Comparison of ENCODE assay signal across 9 cellular contexts in the genomic region with DNA sequence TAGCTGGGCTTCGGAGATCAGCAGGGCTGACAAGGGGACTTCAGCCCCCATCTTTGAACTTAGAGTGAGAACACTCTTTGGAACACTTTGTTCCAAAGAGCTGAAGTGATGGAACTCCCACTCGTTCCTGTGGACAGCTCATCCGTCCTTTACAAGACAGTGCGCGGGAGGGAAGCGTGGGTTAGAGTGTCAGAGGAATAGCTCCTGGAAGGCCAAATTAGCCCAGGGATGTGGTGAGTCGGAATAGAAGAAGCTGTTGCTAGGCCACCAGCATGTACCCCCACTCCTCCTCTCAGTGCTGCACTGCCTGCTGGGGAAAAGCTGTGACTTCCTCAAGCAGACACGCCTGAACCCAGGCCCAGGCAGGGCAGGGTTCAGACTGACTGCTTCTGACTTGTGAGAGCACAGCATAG. TPM values are rescaled to one million over a fixed set of nuclear protein-coding genes. Genes with fewer than 3 reads are reported as not detected.
DNase-seq lines count a peak whose midpoint lies in the region; ATAC-seq, FAIRE-seq and TF ChIP-seq lines count a peak whose summit lies in the region.
"Had no signal": no experiment of that assay in that cellular context is flagged by ENCODE, and none has a peak within 500 bp of the region (broad histone marks: within the 10 kb centered on the region; RNA-seq: fewer than 3 reads in every experiment).

No MANE protein-coding gene starts in this region.

- H3K9me3 Mint-ChIP-seq in type B pancreatic cell: no peaks in the 10 kb centered on the region
- no peaks in the 10 kb centered on the region for H3K9me3 Mint-ChIP-seq in activated T-helper 17 cell treated with anti-CD3 and anti-CD28 coated beads, Interleukin-2, amount 50 U/mL, for 72 hours

- SMC1A ChIA-PET in GM12878 (lab: Charles Lee; ENCODE audit: uncharacterized antibody, unreplicated experiment): interaction anchor here (0.9 to 5.0 kb wide), 5 partner anchors 12 to 64 kb away, joined by 3 to 52 read pairs (median 5); a partner anchor contains a TSS

- peaks cover 52% of the 10 kb centered on the region for H3K79me2 ChIP-seq in GM12878 (ENCODE audit: control insufficient read depth, insufficient read depth, low read length)

- WGBS in heart left ventricle, 4 donors: 45 to 62% (median 54%) methylated on average over 8 of the region's 8 CpGs
- WGBS in GM12878 (ENCODE audit: insufficient coverage, insufficient replicate concordance, low lambda C conversion rate, missing lambda C conversion rate): 91% methylated on average over 8 of the region's 8 CpGs
- WGBS in right lobe of liver (ENCODE audit: insufficient coverage, low coverage, low lambda C conversion rate, missing lambda C conversion rate): 50% methylated on average over 7 of the region's 8 CpGs

- no peak overlapping the region for H3K4me3 ChIP-seq in heart left ventricle
- peak overlapping the region; percentile 90; the same call in 1 of the 2 replicates for H3K4me3 ChIP-seq in GM12878
- no peak overlapping the region for H3K4me3 ChIP-seq in right lobe of liver
- H3K4me3 ChIP-seq: cardiac muscle cell had no signal

- H3K4me2 ChIP-seq in GM12878 (ENCODE audit: control insufficient read depth, insufficient read depth): peak overlapping the region; percentile 77

- intact Hi-C loops in heart left ventricle (cut with DNase I) (loop anchor here in 4 of 10 donors (2.0 to 5.0 kb wide), 3 partner anchors 45 to 66 kb away; a partner anchor contains a TSS), Right ventricle myocardium superior (cut with DNase I) (loop anchor here (5.0 kb wide), 1 partner anchor 45 kb away; no protein-coding TSS in a partner anchor), GM12878 (cut with micrococcal nuclease; ENCODE audit: unreplicated experiment) (no loop called here), right lobe of liver (cut with DNase I) (loop anchor here (5.0 to 10.0 kb wide), 2 partner anchors 58 to 65 kb away; a partner anchor contains a TSS)

- H3K9me3 ChIP-seq in heart left ventricle (no peaks in the 10 kb centered on the region), GM12878 (replicated peaks; ENCODE audit: control insufficient read depth, insufficient read depth, low read length) (no peaks in the 10 kb centered on the region), right lobe of liver (no peaks in the 10 kb centered on the region)

- H3K27ac ChIP-seq in heart left ventricle (peak overlapping the region; percentile 96 to 100 (median 99)), GM12878 (ENCODE audit: control insufficient read depth, insufficient read depth) (no peak overlapping the region), right lobe of liver (peak overlapping the region; percentile 98 to 100 (median 99))
- H3K27ac ChIP-seq: cardiac muscle cell had no signal

- BruUV-seq in GM12878 (replicated peaks; lab: Mats Ljungman, UMichigan): no TSS peak

- TF ChIP-seq RAD21 in GM12878 (IDR thresholded peaks at IDR 0.05; ENCODE audit: insufficient read depth, low read depth, low read length): no peak

- no peaks in the 10 kb centered on the region for H4K20me1 ChIP-seq in GM12878 (ENCODE audit: control insufficient read depth, insufficient read depth)

- no peak overlapping the region for H3K27ac Mint-ChIP-seq in type B pancreatic cell
- no peak overlapping the region for H3K27ac Mint-ChIP-seq in activated T-helper 17 cell treated with anti-CD3 and anti-CD28 coated beads, Interleukin-2, amount 50 U/mL, for 72 hours

- CTCF ChIA-PET in GM12878 (lab: Yijun Ruan, JAX): interaction anchor here (0.7 to 7.6 kb wide), 7 partner anchors 8 to 176 kb away, joined by 3 to 55 read pairs (median 3); a partner anchor contains a TSS

- TF ChIP-seq CTCF in heart left ventricle (IDR thresholded peaks at IDR 0.05) (no peak), GM12878 (IDR thresholded peaks at IDR 0.05 in 2 of 3, conservative IDR thresholded peaks at IDR 0.05 in 1 of 3; ENCODE audit: control insufficient read depth in 2 of 3, extremely low read depth in 1 of 3, insufficient read depth in 1 of 3, low read depth in 3 of 3, low read length in 3 of 3) (no peak), right lobe of liver (IDR thresholded peaks at IDR 0.05) (no peak), type B pancreatic cell (conservative IDR thresholded peaks at IDR 0.05) (no peak)

- no peaks in the 10 kb centered on the region for H3K27me3 Mint-ChIP-seq in type B pancreatic cell
- no peaks in the 10 kb centered on the region for H3K27me3 Mint-ChIP-seq in activated T-helper 17 cell treated with anti-CD3 and anti-CD28 coated beads, Interleukin-2, amount 50 U/mL, for 72 hours

- in situ Hi-C loops in GM12878 (cut with MboI): no loop called here

- no peak overlapping the region for H2AFZ ChIP-seq in GM12878 (ENCODE audit: control insufficient read depth, low read depth, low read length)

- ATAC-seq in heart left ventricle: peak in 1 of 4 donors; percentile 3
- ATAC-seq in Right ventricle myocardium superior (ENCODE audit: poor library complexity): no peak
- peak; percentile 13; the same call in 1 of the 3 replicates for ATAC-seq in GM12878
- ATAC-seq in right lobe of liver: no peak
- no peak for ATAC-seq in activated T-helper 17 cell treated with anti-CD3 and anti-CD28 coated beads, Interleukin-2, amount 50 U/mL, for 72 hours (replicated peaks)
- no peak for ATAC-seq in GM21723 (IDR thresholded peaks at IDR 0.05; ENCODE audit: unreplicated experiment)

- peaks cover 0 to 3% (median 0%) of the 10 kb centered on the region in 9 donors for H3K36me3 ChIP-seq in heart left ventricle
- H3K36me3 ChIP-seq in GM12878 (ENCODE audit: control insufficient read depth in 2 of 2, insufficient read depth in 2 of 2, low read length in 1 of 2): no peaks in the 10 kb centered on the region
- H3K36me3 ChIP-seq in right lobe of liver: no peaks in the 10 kb centered on the region
- H3K36me3 ChIP-seq: cardiac muscle cell had no signal

- TF ChIP-seq EP300 in GM12878 (IDR thresholded peaks at IDR 0.05; ENCODE audit: borderline replicate concordance in 1 of 2, control insufficient read depth in 1 of 2, low read depth in 2 of 2, low read length in 2 of 2): no peak

- H3K4me1 Mint-ChIP-seq in type B pancreatic cell (ENCODE audit: unreplicated experiment): peaks cover 19% of the 10 kb centered on the region
- H3K4me1 Mint-ChIP-seq in activated T-helper 17 cell treated with anti-CD3 and anti-CD28 coated beads, Interleukin-2, amount 50 U/mL, for 72 hours: peaks cover 20% of the 10 kb centered on the region

- no peaks in the 10 kb centered on the region for H3K36me3 Mint-ChIP-seq in type B pancreatic cell
- peaks cover 8% of the 10 kb centered on the region for H3K36me3 Mint-ChIP-seq in activated T-helper 17 cell treated with anti-CD3 and anti-CD28 coated beads, Interleukin-2, amount 50 U/mL, for 72 hours (ENCODE audit: low read depth)

- RAD21 ChIA-PET in GM12878 (lab: Charles Lee; ENCODE audit: unreplicated experiment): interaction anchor here (0.8 to 4.6 kb wide), 4 partner anchors 49 to 111 kb away, joined by 3 to 37 read pairs (median 4); no protein-coding TSS in a partner anchor

- H3K4me1 ChIP-seq in heart left ventricle (peaks cover 24 to 86% (median 69%) of the 10 kb centered on the region in 12 donors), GM12878 (ENCODE audit: control insufficient read depth, insufficient read depth, low read length) (peaks cover 34% of the 10 kb centered on the region), right lobe of liver (peaks cover 0 to 44% (median 24%) of the 10 kb centered on the region in 4 donors)

- H3K4me3 Mint-ChIP-seq in type B pancreatic cell: no peak overlapping the region
- no peak overlapping the region for H3K4me3 Mint-ChIP-seq in activated T-helper 17 cell treated with anti-CD3 and anti-CD28 coated beads, Interleukin-2, amount 50 U/mL, for 72 hours

- POLR2A ChIA-PET in GM12878 (lab: Charles Lee): interaction anchor here (0.5 to 7.0 kb wide), 3 partner anchors 13 to 64 kb away, joined by 3 to 76 read pairs (median 4); a partner anchor contains a TSS

- no peak for TF ChIP-seq POLR2A in heart left ventricle (IDR thresholded peaks at IDR 0.05)
- no peak for TF ChIP-seq POLR2A in GM12878 (IDR thresholded peaks at IDR 0.05; ENCODE audit: low read depth, low read length)
- TF ChIP-seq POLR2A in right lobe of liver (IDR thresholded peaks at IDR 0.05): no peak

- H3K27me3 ChIP-seq in heart left ventricle (no peaks in the 10 kb centered on the region), GM12878 (replicated peaks in 1 of 2; ENCODE audit: control insufficient read depth in 2 of 2, insufficient read depth in 2 of 2, low read length in 1 of 2) (no peaks in the 10 kb centered on the region), right lobe of liver (no peaks in the 10 kb centered on the region)
- H3K27me3 ChIP-seq: cardiac muscle cell had no signal

- DNase-seq in heart left ventricle (peak in 3 of 5 donors; percentile 18 to 75 (median 27)), Right ventricle myocardium superior (no peak), GM12878 (ENCODE audit: low read depth, low spot score) (no peak), right lobe of liver (peak in 1 of 3 donors; percentile 42), type B pancreatic cell (ENCODE audit: extremely low spot score, unreplicated experiment) (peak; percentile 51), GM19239 (ENCODE audit: insufficient read length, low spot score) (no peak)

- H3K9ac ChIP-seq in GM12878 (ENCODE audit: control insufficient read depth, insufficient read depth, low read length): peak overlapping the region; percentile 30

- FAIRE-seq in GM12878 (lab: Jason Lieb, UNC): no peak
- no peak for FAIRE-seq in GM19239 (lab: Jason Lieb, UNC)

RNA-seq across cellular contexts. Expression of a gene that starts 1.7 kb away (rescaled TPM):
- total RNA-seq in heart left ventricle: 1 to 10 TPM in 8 of 9 donors, under 1 TPM in 1; 0.65 to 4.2 (median 2.1) TPM
- 1 to 10 TPM; 1.8 to 3.6 TPM for polyA plus RNA-seq in heart left ventricle
- total RNA-seq in Right ventricle myocardium superior: 2.5 TPM
- total RNA-seq in GM12878 (2013; cell fraction: nucleolus; rRNA removed): 1.3 and 2.6 TPM in 2 replicates
- total RNA-seq in GM12878 (2014; rRNA removed): 0.60 and 1.1 TPM in 2 replicates
- 0.45 and 0.60 TPM in 2 replicates for total RNA-seq in GM12878 (2014; rRNA removed; fragmentation: Illumina TruSeq; extraction: Trizol)
- 0.77 and 1.5 TPM in 2 replicates for total RNA-seq in GM12878 (2021)
- 0.91 TPM for polyA plus RNA-seq in GM12878 (2011; ENCODE audit: low read depth)
- 1.3 and 1.5 TPM in 2 replicates for polyA plus RNA-seq in GM12878 (2011; rRNA removed)
- 2.3 and 3.4 TPM in 2 replicates for polyA plus RNA-seq in GM12878 (2011; cell fraction: cytosol; rRNA removed)
- polyA plus RNA-seq in GM12878 (2011; cell fraction: nucleus; rRNA removed): 5.3 and 9.1 TPM in 2 replicates
- polyA plus RNA-seq in GM12878 (2012): 2.0 and 3.7 TPM in 2 replicates
- polyA plus RNA-seq in GM12878 (2014; fragmentation: Illumina TruSeq; extraction: Trizol): 0.51 and 0.96 TPM in 2 replicates
- polyA plus RNA-seq in GM12878 (2014; fragmentation: Nextera tagmentation; extraction: Ambion mirVana): under 1 TPM in 1 of 2 experiments, not detected in 1; 0.16 TPM
- polyA plus RNA-seq in GM12878 (2014; rRNA removed): 1.3 and 1.9 TPM in 2 replicates
- 1 to 10 TPM; 1.4 to 2.4 TPM for polyA plus RNA-seq in GM12878 (2016; fragmentation: Nextera tagmentation; extraction: Ambion mirVana)
- 0.29 and 1.0 TPM in 2 replicates for polyA minus RNA-seq in GM12878 (2011; rRNA and poly(A)+ RNA removed)
- polyA minus RNA-seq in GM12878 (2011; cell fraction: cytosol; rRNA and poly(A)+ RNA removed): 1.5 TPM in 1 of 2 replicates, not detected in the other
- polyA minus RNA-seq in GM12878 (2011; cell fraction: nucleus; rRNA and poly(A)+ RNA removed): 0.85 and 1.2 TPM in 2 replicates
- 10 to 100 TPM in 3 of 6 experiments, 1 to 10 TPM in 3; 2.0 to 43.3 (median 16.6) TPM for total RNA-seq in right lobe of liver
- total RNA-seq in type B pancreatic cell (ENCODE audit: low replicate concordance): 4.9 and 7.4 TPM in 2 replicates
- total RNA-seq in activated T-helper 17 cell treated with anti-CD3 and anti-CD28 coated beads, Interleukin-2, amount 50 U/mL, for 72 hours: 10 to 100 TPM in 1 of 2 donors, 1 to 10 TPM in 1; 1.8 to 14.3 TPM

Comparison
In these comparisons a context has a peak if more than half of its experiments do, and no peak if none do; other contexts are left out.
1. DNase-seq: peak in heart left ventricle (3 of 5) and type B pancreatic cell (single experiment); none in Right ventricle myocardium superior (single experiment), GM12878 (single experiment) and GM19239 (single experiment).